2 cellular contexts compared by ENCODE assay signal in the genomic region with DNA sequence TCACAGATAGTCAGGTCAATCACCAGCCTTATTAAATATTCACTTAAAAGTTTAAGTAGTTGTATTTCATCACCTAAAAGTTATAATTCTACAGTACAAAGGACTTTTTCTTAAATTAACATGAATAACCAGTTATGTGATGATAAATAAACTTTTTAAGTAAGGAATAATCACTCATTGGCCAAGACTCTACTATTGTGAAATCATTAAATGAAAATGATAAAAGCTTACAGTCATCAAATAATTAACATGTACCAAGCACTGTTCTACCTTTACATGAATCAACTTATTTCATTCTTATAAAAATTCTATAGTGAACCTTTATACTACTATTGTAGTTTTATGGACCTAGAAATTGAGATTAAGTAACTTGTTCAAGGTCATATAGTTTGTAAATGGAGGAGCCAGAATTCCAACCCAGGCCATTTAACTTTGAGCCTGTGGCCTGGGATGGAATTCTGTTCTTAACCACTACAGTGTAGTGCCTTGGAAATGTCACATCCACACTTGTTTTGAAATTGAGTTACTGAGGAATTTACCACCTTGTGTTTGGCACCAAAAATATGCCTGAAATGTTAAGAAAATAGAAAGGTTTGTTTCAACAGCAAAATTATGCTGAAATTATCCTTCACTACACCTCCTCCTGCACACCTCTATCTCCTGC.
TF ChIP-seq lines count a peak whose summit lies in the region.

No MANE protein-coding gene starts in this region.

TF ChIP-seq in IMR-90, 13 proteins besides CTCF, POLR2A, EP300 and RAD21:
- peak; percentile 77 for TF ChIP-seq CEBPB (IDR thresholded peaks at IDR 0.05; ENCODE audit: low read depth, low read length)
- TF ChIP-seq, protein P1, sequence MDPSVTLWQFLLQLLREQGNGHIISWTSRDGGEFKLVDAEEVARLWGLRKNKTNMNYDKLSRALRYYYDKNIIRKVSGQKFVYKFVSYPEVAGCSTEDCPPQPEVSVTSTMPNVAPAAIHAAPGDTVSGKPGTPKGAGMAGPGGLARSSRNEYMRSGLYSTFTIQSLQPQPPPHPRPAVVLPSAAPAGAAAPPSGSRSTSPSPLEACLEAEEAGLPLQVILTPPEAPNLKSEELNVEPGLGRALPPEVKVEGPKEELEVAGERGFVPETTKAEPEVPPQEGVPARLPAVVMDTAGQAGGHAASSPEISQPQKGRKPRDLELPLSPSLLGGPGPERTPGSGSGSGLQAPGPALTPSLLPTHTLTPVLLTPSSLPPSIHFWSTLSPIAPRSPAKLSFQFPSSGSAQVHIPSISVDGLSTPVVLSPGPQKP (IDR thresholded peaks at IDR 0.05; ENCODE audit: borderline replicate concordance, low read depth, low read length): no peak
- TF ChIP-seq SMC3 (IDR thresholded peaks at IDR 0.05; ENCODE audit: low read depth, low read length): no peak
- TF ChIP-seq MAZ (IDR thresholded peaks at IDR 0.05; ENCODE audit: borderline replicate concordance, low read depth, low read length): no peak
- TF ChIP-seq BHLHE40 (IDR thresholded peaks at IDR 0.05; ENCODE audit: low read depth, low read length): no peak
- TF ChIP-seq FOS (IDR thresholded peaks at IDR 0.05; ENCODE audit: low read depth, low read length): no peak

TF ChIP-seq in K562, 482 proteins besides CTCF, POLR2A, EP300 and RAD21:
- TF ChIP-seq ZNF140 (CRISPR knock-in tag; IDR thresholded peaks at IDR 0.05) (no peak), TAF1 (IDR thresholded peaks at IDR 0.05; ENCODE audit: control insufficient read depth, extremely low read depth, insufficient read depth, low read length, severe bottlenecking) (no peak), CEBPB (tag; IDR thresholded peaks at IDR 0.05) (peak; percentile 70), ZNF507 (tag; conservative IDR thresholded peaks at IDR 0.05) (no peak), MAFG (tag; conservative IDR thresholded peaks at IDR 0.05) (no peak), U2AF2 (optimal IDR thresholded peaks at IDR 0.05; ENCODE audit: low read depth, low read length) (no peak), RBM34 (IDR thresholded peaks at IDR 0.05; ENCODE audit: borderline replicate concordance, insufficient read depth, low read length) (no peak), BRF1 (IDR thresholded peaks at IDR 0.05; ENCODE audit: borderline replicate concordance, extremely low read depth, insufficient read length) (no peak), CEBPG (CRISPR knock-in tag; IDR thresholded peaks at IDR 0.05) (no peak), CEBPG (tag; conservative IDR thresholded peaks at IDR 0.05 in 1 of 2, IDR thresholded peaks at IDR 0.05 in 1 of 2) (peak; percentile 11 to 67; a peak in 2 of 4 replicates)
- TF ChIP-seq, protein P2, sequence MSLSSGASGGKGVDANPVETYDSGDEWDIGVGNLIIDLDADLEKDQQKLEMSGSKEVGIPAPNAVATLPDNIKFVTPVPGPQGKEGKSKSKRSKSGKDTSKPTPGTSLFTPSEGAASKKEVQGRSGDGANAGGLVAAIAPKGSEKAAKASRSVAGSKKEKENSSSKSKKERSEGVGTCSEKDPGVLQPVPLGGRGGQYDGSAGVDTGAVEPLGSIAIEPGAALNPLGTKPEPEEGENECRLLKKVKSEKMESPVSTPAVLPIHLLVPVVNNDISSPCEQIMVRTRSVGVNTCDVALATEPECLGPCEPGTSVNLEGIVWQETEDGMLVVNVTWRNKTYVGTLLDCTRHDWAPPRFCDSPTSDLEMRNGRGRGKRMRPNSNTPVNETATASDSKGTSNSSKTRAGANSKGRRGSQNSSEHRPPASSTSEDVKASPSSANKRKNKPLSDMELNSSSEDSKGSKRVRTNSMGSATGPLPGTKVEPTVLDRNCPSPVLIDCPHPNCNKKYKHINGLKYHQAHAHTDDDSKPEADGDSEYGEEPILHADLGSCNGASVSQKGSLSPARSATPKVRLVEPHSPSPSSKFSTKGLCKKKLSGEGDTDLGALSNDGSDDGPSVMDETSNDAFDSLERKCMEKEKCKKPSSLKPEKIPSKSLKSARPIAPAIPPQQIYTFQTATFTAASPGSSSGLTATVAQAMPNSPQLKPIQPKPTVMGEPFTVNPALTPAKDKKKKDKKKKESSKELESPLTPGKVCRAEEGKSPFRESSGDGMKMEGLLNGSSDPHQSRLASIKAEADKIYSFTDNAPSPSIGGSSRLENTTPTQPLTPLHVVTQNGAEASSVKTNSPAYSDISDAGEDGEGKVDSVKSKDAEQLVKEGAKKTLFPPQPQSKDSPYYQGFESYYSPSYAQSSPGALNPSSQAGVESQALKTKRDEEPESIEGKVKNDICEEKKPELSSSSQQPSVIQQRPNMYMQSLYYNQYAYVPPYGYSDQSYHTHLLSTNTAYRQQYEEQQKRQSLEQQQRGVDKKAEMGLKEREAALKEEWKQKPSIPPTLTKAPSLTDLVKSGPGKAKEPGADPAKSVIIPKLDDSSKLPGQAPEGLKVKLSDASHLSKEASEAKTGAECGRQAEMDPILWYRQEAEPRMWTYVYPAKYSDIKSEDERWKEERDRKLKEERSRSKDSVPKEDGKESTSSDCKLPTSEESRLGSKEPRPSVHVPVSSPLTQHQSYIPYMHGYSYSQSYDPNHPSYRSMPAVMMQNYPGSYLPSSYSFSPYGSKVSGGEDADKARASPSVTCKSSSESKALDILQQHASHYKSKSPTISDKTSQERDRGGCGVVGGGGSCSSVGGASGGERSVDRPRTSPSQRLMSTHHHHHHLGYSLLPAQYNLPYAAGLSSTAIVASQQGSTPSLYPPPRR (CRISPR knock-in tag; IDR thresholded peaks at IDR 0.05; ENCODE audit: borderline replicate concordance): no peak
